18 cellular contexts compared by ENCODE assay signal in genomic region chr9:134039386-134040175, GRCh38.
"Had no signal": no experiment of that assay in that cellular context is flagged by ENCODE, and none has a peak within 500 bp of the region (broad histone marks: within the 10 kb centered on the region; RNA-seq: fewer than 3 reads in every experiment).

No MANE protein-coding gene starts in this region.

- DNase-seq: activated CD4-positive, alpha-beta memory T cell treated with anti-CD3 and anti-CD28 coated beads, Interleukin-2, amount 10 ng/mL, durations not matched to agents 7 days and 5 days; activated CD4-positive, alpha-beta T cell treated with anti-CD3 and anti-CD28 coated beads for 4 hours; activated effector memory CD4-positive, alpha-beta T cell treated with anti-CD3 and anti-CD28 coated beads, Interleukin-2, amount 50 U/mL, for 16 hours; activated T-cell treated with anti-CD3 and anti-CD28 coated beads, Interleukin-2, amount 50 U/mL, for 4 hours; cerebellar nuclear complex; dermis blood vessel endothelial cell; endodermal cell; erythroblast; mesendoderm; stimulated activated CD4-positive, alpha-beta T cell treated with anti-CD3 and anti-CD28 coated beads, Interleukin-15, amount 100 ng/mL, for 24 hours; stimulated activated CD4-positive, alpha-beta T cell treated with anti-CD3 and anti-CD28 coated beads, Interleukin-4, amount 100 ng/mL, for 1 hour; stimulated activated naive CD4-positive, alpha-beta T cell treated with Interleukin-2 at 50 U/mL for 16 hours; SW 1271 had no signal

- H3K27ac Mint-ChIP-seq: activated CD4-positive, alpha-beta memory T cell treated with anti-CD3 and anti-CD28 coated beads, Interleukin-2, amount 10 ng/mL, durations not matched to agents 7 days and 5 days; activated naive CD8-positive, alpha-beta T cell; brain; endodermal cell; type B pancreatic cell; WTC11 had no signal

- H3K27me3 Mint-ChIP-seq: activated CD4-positive, alpha-beta memory T cell treated with anti-CD3 and anti-CD28 coated beads, Interleukin-2, amount 10 ng/mL, durations not matched to agents 7 days and 5 days; activated naive CD8-positive, alpha-beta T cell; brain; type B pancreatic cell had no signal

- H3K4me1 Mint-ChIP-seq: activated CD4-positive, alpha-beta memory T cell treated with anti-CD3 and anti-CD28 coated beads, Interleukin-2, amount 10 ng/mL, durations not matched to agents 7 days and 5 days; endodermal cell; WTC11 had no signal

- ATAC-seq: activated T-cell treated with anti-CD3 and anti-CD28 coated beads, Interleukin-2, amount 50 U/mL, for 4 hours; gastroesophageal sphincter; WTC11 had no signal

- H3K9me3 Mint-ChIP-seq: endodermal cell, type B pancreatic cell, WTC11 had no signal

- H3K4me3 Mint-ChIP-seq: activated CD4-positive, alpha-beta memory T cell treated with anti-CD3 and anti-CD28 coated beads, Interleukin-2, amount 10 ng/mL, durations not matched to agents 7 days and 5 days; activated naive CD8-positive, alpha-beta T cell; activated T-cell treated with anti-CD3 and anti-CD28 coated beads, Interleukin-2, amount 50 U/mL, for 4 hours; brain; endodermal cell; type B pancreatic cell; WTC11 had no signal
